Comparison of ENCODE assay signal across 10 cellular contexts in genomic region chr1:31855038-31855845, GRCh38. TPM values are rescaled to one million over a fixed set of nuclear protein-coding genes. Genes with fewer than 3 reads are reported as not detected.
DNase-seq lines count a peak whose midpoint lies in the region; ATAC-seq, FAIRE-seq and TF ChIP-seq lines count a peak whose summit lies in the region.
"Had no signal": no experiment of that assay in that cellular context is flagged by ENCODE, and none has a peak within 500 bp of the region (broad histone marks: within the 10 kb centered on the region; RNA-seq: fewer than 3 reads in every experiment).

No MANE protein-coding gene starts in this region.

- H3K27ac Mint-ChIP-seq in HFFc6 (no peak overlapping the region), astrocyte (ENCODE audit: unreplicated experiment) (no peak overlapping the region)

- H3K79me2 ChIP-seq in astrocyte (ENCODE audit: insufficient read depth, low read length) = no peaks in the 10 kb centered on the region

- in situ Hi-C loops in Caki2 (cut with HindIII; ENCODE audit: low pct_unique_long_range_greater_than_20kb, low sequenced_read_pairs) = no loop called here

- H3K4me3 ChIP-seq in astrocyte (ENCODE audit: insufficient read depth, low read depth, low read length) = no peak overlapping the region
- H3K4me3 ChIP-seq: right atrium auricular region had no signal

- H3K27me3 Mint-ChIP-seq in HFFc6 (ENCODE audit: insufficient read depth) = no peaks in the 10 kb centered on the region
- H3K27me3 Mint-ChIP-seq in astrocyte (ENCODE audit: low read depth, unreplicated experiment) = no peaks in the 10 kb centered on the region

- H3K4me2 ChIP-seq in astrocyte (ENCODE audit: low read length) = no peak overlapping the region

- no peak overlapping the region for H3K27ac ChIP-seq in astrocyte (ENCODE audit: low read depth, low read length)
- H3K27ac ChIP-seq: right atrium auricular region had no signal

- H3K9ac ChIP-seq in astrocyte (ENCODE audit: low read length) = no peak overlapping the region

- no peaks in the 10 kb centered on the region for H3K9me3 ChIP-seq in astrocyte (ENCODE audit: insufficient read depth, low read depth, low read length)
- H3K9me3 ChIP-seq: right atrium auricular region had no signal

- TF ChIP-seq CTCF in HFFc6 (IDR thresholded peaks at IDR 0.05) (no peak), astrocyte (IDR thresholded peaks at IDR 0.05; ENCODE audit: insufficient read depth, low read depth, low read length) (no peak)

- H3K4me1 Mint-ChIP-seq in HFFc6 (ENCODE audit: low read depth) (no peaks in the 10 kb centered on the region), astrocyte (ENCODE audit: low read depth, unreplicated experiment) (no peaks in the 10 kb centered on the region)

- no peaks in the 10 kb centered on the region for H3K27me3 ChIP-seq in astrocyte (ENCODE audit: insufficient read depth, low read length)
- H3K27me3 ChIP-seq: right atrium auricular region had no signal

- DNase-seq in Caki2 (ENCODE audit: low read depth) = peak; percentile 20
- peak; percentile 50 for DNase-seq in HFFc6
- peak; percentile 51 for DNase-seq in astrocyte (ENCODE audit: low read depth)
- peak; percentile 69 for DNase-seq in left kidney (ENCODE audit: low read depth, low spot score)
- no peak for DNase-seq in NCI-H345 treated with DMSO at 0.1 percent for 48 hours (lab: John Stamatoyannopoulos, UW; ENCODE audit: unreplicated experiment)
- DNase-seq: NCI-H526 had no signal

- no peaks in the 10 kb centered on the region for H3K9me3 Mint-ChIP-seq in HFFc6
- H3K9me3 Mint-ChIP-seq in astrocyte (ENCODE audit: unreplicated experiment) = peaks cover 3% of the 10 kb centered on the region

- ATAC-seq in GM19328 (IDR thresholded peaks at IDR 0.05; ENCODE audit: unreplicated experiment) (no peak), GM21360 (IDR thresholded peaks at IDR 0.05; ENCODE audit: unreplicated experiment) (no peak), GM19324 (IDR thresholded peaks at IDR 0.05; ENCODE audit: low FRiP score, unreplicated experiment) (no peak)

- H3K36me3 ChIP-seq in astrocyte (ENCODE audit: insufficient read depth, low read length) = no peaks in the 10 kb centered on the region
- H3K36me3 ChIP-seq: right atrium auricular region had no signal

- no peak overlapping the region for H3K4me3 Mint-ChIP-seq in HFFc6
- peak overlapping the region; percentile 46 for H3K4me3 Mint-ChIP-seq in astrocyte (ENCODE audit: unreplicated experiment)

- no peaks in the 10 kb centered on the region for H3K36me3 Mint-ChIP-seq in HFFc6 (ENCODE audit: low read depth)
- no peaks in the 10 kb centered on the region for H3K36me3 Mint-ChIP-seq in astrocyte (ENCODE audit: low read depth, unreplicated experiment)

- peak overlapping the region; percentile 50 for H2AFZ ChIP-seq in astrocyte (ENCODE audit: low read depth, low read length)

- no peaks in the 10 kb centered on the region for H4K20me1 ChIP-seq in astrocyte (ENCODE audit: insufficient read depth, low read length)

- no peaks in the 10 kb centered on the region for H3K4me1 ChIP-seq in astrocyte (ENCODE audit: insufficient read depth, low read length)
- H3K4me1 ChIP-seq: right atrium auricular region had no signal

- FAIRE-seq in astrocyte (lab: Jason Lieb, UNC) = no peak

RNA-seq across cellular contexts. Expression of gene SPOCD1, which starts 39.4 kb away (rescaled TPM):
- 0.93 and 4.4 TPM in 2 replicates for total RNA-seq in Caki2 (2014; rRNA removed; shearing (Covaris generic); ENCODE audit: low replicate concordance)
- 10 to 100 TPM; 33.7 to 40.4 (median 35.8) TPM for total RNA-seq in HFFc6 (2021; fragmentation: NEBNext Ultra II Directional; extraction: Animal tissue kit (Norgen Biotek cat#: 25700))
- total RNA-seq in astrocyte = 27.8 and 28.0 TPM in 2 replicates
